Comparison of ENCODE assay signal across 8 cellular contexts in the genomic region with DNA sequence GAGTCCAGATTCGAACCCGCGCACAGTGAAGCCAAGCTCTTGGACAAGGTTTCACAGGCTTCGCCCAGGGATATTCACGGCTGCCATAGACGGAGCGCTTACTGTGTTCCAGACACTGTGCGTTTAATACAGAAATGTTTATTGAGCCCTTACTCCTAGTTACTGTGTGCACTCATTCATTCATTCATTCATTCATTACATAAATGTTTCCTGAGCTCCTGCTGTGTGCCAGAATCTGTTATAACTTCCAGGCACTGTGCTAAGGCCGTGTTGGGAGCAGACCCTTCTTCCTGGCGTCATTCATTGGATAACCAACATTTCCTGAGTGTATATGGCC. TPM values are rescaled to one million over a fixed set of nuclear protein-coding genes. Genes with fewer than 3 reads are reported as not detected.
DNase-seq lines count a peak whose midpoint lies in the region; ATAC-seq and TF ChIP-seq lines count a peak whose summit lies in the region.

No MANE protein-coding gene starts in this region.

- TF ChIP-seq CTCF in DND-41 (IDR thresholded peaks at IDR 0.05; ENCODE audit: borderline replicate concordance, extremely low read depth, low read length, poor library complexity, severe bottlenecking), result no peak
- no peak for TF ChIP-seq CTCF in PC-3 (conservative IDR thresholded peaks at IDR 0.05; ENCODE audit: low read depth, low read length)
- TF ChIP-seq CTCF in ovary (IDR thresholded peaks at IDR 0.05), result no peak

- WGBS in ovary, 3 donors, result 34 to 38% (median 35%) methylated on average over 10 of the region's 10 CpGs

- H3K4me1 ChIP-seq in DND-41 (ENCODE audit: insufficient read depth, low read length) (peaks cover 53% of the 10 kb centered on the region), PC-3 (ENCODE audit: insufficient read depth, low read length) (peaks cover 35% of the 10 kb centered on the region), ovary (ENCODE audit: insufficient read depth) (peaks cover 2% of the 10 kb centered on the region)

- TF ChIP-seq EP300 in ovary (IDR thresholded peaks at IDR 0.05), result no peak

- no peaks in the 10 kb centered on the region for H3K9me3 ChIP-seq in DND-41 (ENCODE audit: insufficient read depth, low read length, severe bottlenecking)
- no peaks in the 10 kb centered on the region for H3K9me3 ChIP-seq in PC-3 (ENCODE audit: low read length)
- no peaks in the 10 kb centered on the region for H3K9me3 ChIP-seq in ovary

- no peak for TF ChIP-seq POLR2A in ovary (IDR thresholded peaks at IDR 0.05)

- no TSS peak for BruUV-seq in PC-3 (replicated peaks; lab: Mats Ljungman, UMichigan)

- H3F3A ChIP-seq in PC-3 (ENCODE audit: low read length, unreplicated experiment), result no peaks in the 10 kb centered on the region

- POLR2A ChIA-PET in PC-3 (lab: Charles Lee; ENCODE audit: unreplicated experiment), result interaction anchor here (0.5 to 0.7 kb wide), 7 partner anchors 9 to 235 kb away, joined by 3 to 7 read pairs (median 4); no protein-coding TSS in a partner anchor

- H3K36me3 ChIP-seq in DND-41 (ENCODE audit: insufficient read depth, low read length) (no peaks in the 10 kb centered on the region; the same call in 1 of the 2 replicates), PC-3 (ENCODE audit: low read depth, low read length) (no peaks in the 10 kb centered on the region), ovary (no peaks in the 10 kb centered on the region)

- H3K4me3 ChIP-seq in DND-41 (ENCODE audit: low read depth in 1 of 2, low read length in 2 of 2), result peak overlapping the region in 1 of 2 experiments; percentile 55; a peak in 3 of 4 replicates
- peak overlapping the region; percentile 63 for H3K4me3 ChIP-seq in PC-3 (ENCODE audit: low read length)
- H3K4me3 ChIP-seq in ovary, result peak overlapping the region; percentile 78

- intact Hi-C loops in PC-3 (cut with micrococcal nuclease) (loop anchor here (5.0 kb wide), 3 partner anchors 104 to 419 kb away; no protein-coding TSS in a partner anchor), ovary (cut with DNase I) (loop anchor here in 3 of 4 donors (5.0 to 10.0 kb wide), 4 partner anchors 147 to 319 kb away; no protein-coding TSS in a partner anchor)

- CTCF ChIA-PET in PC-3 (lab: Charles Lee), result interaction anchor here (0.5 to 0.7 kb wide), 6 partner anchors 9 to 320 kb away, joined by 3 to 12 read pairs (median 4); no protein-coding TSS in a partner anchor

- H4K20me1 ChIP-seq in DND-41 (ENCODE audit: insufficient read depth, low read length) (peaks cover 30% of the 10 kb centered on the region; the same call in 1 of the 2 replicates), PC-3 (ENCODE audit: low read length) (peaks cover 33% of the 10 kb centered on the region)

- no peaks in the 10 kb centered on the region for H3K27me3 ChIP-seq in DND-41 (ENCODE audit: insufficient read depth, low read length, poor library complexity)
- no peaks in the 10 kb centered on the region for H3K27me3 ChIP-seq in PC-3 (ENCODE audit: low read length)
- no peaks in the 10 kb centered on the region for H3K27me3 ChIP-seq in ovary

- H2AFZ ChIP-seq in DND-41 (ENCODE audit: low read depth, low read length), result peak overlapping the region; percentile 80
- H2AFZ ChIP-seq in PC-3 (ENCODE audit: low read length), result peak overlapping the region; percentile 51; the same call in 1 of the 2 replicates

- peak overlapping the region; percentile 81 for H3K9ac ChIP-seq in DND-41 (ENCODE audit: low read depth, low read length)
- peak overlapping the region; percentile 78 for H3K9ac ChIP-seq in PC-3 (ENCODE audit: low read length)

- H3K27ac ChIP-seq in DND-41 (ENCODE audit: low read length), result peak overlapping the region; percentile 71
- H3K27ac ChIP-seq in PC-3 (ENCODE audit: low read length), result peak overlapping the region; percentile 35
- peak overlapping the region; percentile 67 for H3K27ac ChIP-seq in epithelial cell of prostate
- H3K27ac ChIP-seq in ovary, result peak overlapping the region in 1 of 2 donors; percentile 82

- ATAC-seq in DND-41 (ENCODE audit: insufficient read depth, low read depth) (no peak), PC-3 (no peak), GM21390 (IDR thresholded peaks at IDR 0.05; ENCODE audit: unreplicated experiment) (no peak), HG03439 (IDR thresholded peaks at IDR 0.05; ENCODE audit: unreplicated experiment) (no peak)

- H3K4me2 ChIP-seq in DND-41 (ENCODE audit: insufficient read depth, low read length) (peak overlapping the region; percentile 71), PC-3 (ENCODE audit: low read length) (peak overlapping the region; percentile 84)

- no peaks in the 10 kb centered on the region for H3K9me2 ChIP-seq in PC-3 (replicated peaks; ENCODE audit: low read length)

- H3K79me2 ChIP-seq in DND-41 (ENCODE audit: insufficient read depth, low read length) (peaks cover 38% of the 10 kb centered on the region), PC-3 (ENCODE audit: low read length) (peaks cover 42% of the 10 kb centered on the region)

- no peak for DNase-seq in DND-41
- no peak for DNase-seq in PC-3
- no peak for DNase-seq in epithelial cell of prostate (ENCODE audit: low read depth, low spot score)
- DNase-seq in ovary, result no peak
- no peak for DNase-seq in midbrain (lab: John Stamatoyannopoulos, UW)
- DNase-seq in stimulated activated CD4-positive, alpha-beta T cell treated with anti-CD3 and anti-CD28 coated beads, Interleukin-4, amount 100 ng/mL, for 24 hours, result no peak

RNA-seq across cellular contexts. Expression of gene MED13L, which starts 0.7 kb away (rescaled TPM):
- total RNA-seq in PC-3 (2014; rRNA removed) (61.2 and 71.6 TPM in 2 replicates), ovary (100 to 1,000 TPM; 127 to 198 (median 168) TPM)
- polyA plus RNA-seq in ovary, result 10 to 100 TPM; 47.8 to 73.5 TPM
